ENCODE assay signal across 12 cellular contexts in genomic region chr14:64725360-64725815, GRCh38. TPM values are rescaled to one million over a fixed set of nuclear protein-coding genes. Genes with fewer than 3 reads are reported as not detected.
A peak's percentile ranks its signal among the peaks of the same experiment; 100 is the strongest.
DNase-seq lines count a peak whose midpoint lies in the region; ATAC-seq and TF ChIP-seq lines count a peak whose summit lies in the region.
"Had no signal": no experiment of that assay in that cellular context is flagged by ENCODE, and none has a peak within 500 bp of the region (broad histone marks: within the 10 kb centered on the region; RNA-seq: fewer than 3 reads in every experiment).

No MANE protein-coding gene starts in this region.

- peaks cover 30% of the 10 kb centered on the region for H3K79me2 ChIP-seq in trophoblast cell (ENCODE audit: control insufficient read depth, insufficient read depth, low read length, poor library complexity)

- no peak overlapping the region for H4K8ac ChIP-seq in trophoblast cell (ENCODE audit: low read depth, low read length)

- peak overlapping the region; percentile 57 for H3K18ac ChIP-seq in trophoblast cell (ENCODE audit: low read length)

- no peak overlapping the region for H2BK5ac ChIP-seq in trophoblast cell (ENCODE audit: low read depth, low read length, poor library complexity)

- H4K12ac ChIP-seq in trophoblast cell (ENCODE audit: low read depth, low read length), result no peak overlapping the region

- H3K9me3 Mint-ChIP-seq in Calu3 (ENCODE audit: low read depth, unreplicated experiment) (no peaks in the 10 kb centered on the region), endodermal cell (no peaks in the 10 kb centered on the region)

- H3K9me3 ChIP-seq in endodermal cell (ENCODE audit: control insufficient read depth, low read length) (no peaks in the 10 kb centered on the region), trophoblast cell (ENCODE audit: insufficient read depth, low read depth, low read length) (peaks cover 2% of the 10 kb centered on the region)
- H3K9me3 ChIP-seq: ovary had no signal

- TF ChIP-seq CTCF in Calu3 (IDR thresholded peaks at IDR 0.05; ENCODE audit: unreplicated experiment) (no peak), endodermal cell (conservative IDR thresholded peaks at IDR 0.05) (no peak)

- H3K79me1 ChIP-seq in trophoblast cell (ENCODE audit: low read length), result peaks cover 13% of the 10 kb centered on the region

- CTCF ChIA-PET in Calu3 (lab: Charles Lee), result interaction anchor here (0.9 to 1.3 kb wide), 5 partner anchors 9 to 37 kb away, joined by 3 to 4 read pairs (median 3); no protein-coding TSS in a partner anchor

- no peak overlapping the region for H2BK12ac ChIP-seq in trophoblast cell (ENCODE audit: low read length)

- H3K27me3 ChIP-seq in endodermal cell (ENCODE audit: control insufficient read depth, insufficient read depth, low read length, poor library complexity, severe bottlenecking), result no peaks in the 10 kb centered on the region
- H3K27me3 ChIP-seq in trophoblast cell (ENCODE audit: insufficient read depth, low read length), result no peaks in the 10 kb centered on the region
- H3K27me3 ChIP-seq: ovary had no signal

- H3K4me2 ChIP-seq in trophoblast cell (ENCODE audit: low read length), result no peak overlapping the region

- no peak overlapping the region for H3K14ac ChIP-seq in trophoblast cell (ENCODE audit: low read length)

- peaks cover 10% of the 10 kb centered on the region for H3K36me3 Mint-ChIP-seq in Calu3 (ENCODE audit: insufficient read depth, unreplicated experiment)
- H3K36me3 Mint-ChIP-seq in endodermal cell (ENCODE audit: low read depth), result peaks cover 14% of the 10 kb centered on the region

- H3K4me1 ChIP-seq in endodermal cell (ENCODE audit: control insufficient read depth, insufficient read depth, low read length) (peaks cover 31% of the 10 kb centered on the region), trophoblast cell (ENCODE audit: control insufficient read depth in 1 of 2, insufficient read depth in 2 of 2, low read length in 2 of 2) (peaks cover 39 to 53% of the 10 kb centered on the region in 2 experiments)

- H3K27ac Mint-ChIP-seq in Calu3 (ENCODE audit: unreplicated experiment), result peak overlapping the region; percentile 69
- H3K27ac Mint-ChIP-seq in endodermal cell, result no peak overlapping the region

- H3K23ac ChIP-seq in trophoblast cell (ENCODE audit: low read length), result no peak overlapping the region

- intact Hi-C loops in Calu3 (cut with micrococcal nuclease; ENCODE audit: unreplicated experiment), result loop anchor here (5.0 kb wide), 1 partner anchor 37 kb away; no protein-coding TSS in a partner anchor

- peaks cover 48% of the 10 kb centered on the region for H3K4me1 Mint-ChIP-seq in Calu3 (ENCODE audit: low read depth, unreplicated experiment)
- H3K4me1 Mint-ChIP-seq in endodermal cell, result peaks cover 49% of the 10 kb centered on the region

- H3K4ac ChIP-seq in trophoblast cell (ENCODE audit: low read depth, low read length), result peak overlapping the region; percentile 75

- no peak overlapping the region for H2AFZ ChIP-seq in trophoblast cell (ENCODE audit: insufficient read depth, low read length, poor library complexity)
- H2AFZ ChIP-seq: GM23248 had no signal

- no peaks in the 10 kb centered on the region for H3K27me3 Mint-ChIP-seq in Calu3 (ENCODE audit: unreplicated experiment)
- peaks cover 3% of the 10 kb centered on the region for H3K27me3 Mint-ChIP-seq in endodermal cell (ENCODE audit: insufficient read depth)

- H2BK120ac ChIP-seq in trophoblast cell (ENCODE audit: insufficient read depth, low read length, poor library complexity), result no peak overlapping the region

- no peak overlapping the region for H3K4me3 Mint-ChIP-seq in Calu3 (ENCODE audit: low read depth, unreplicated experiment)
- H3K4me3 Mint-ChIP-seq in endodermal cell, result no peak overlapping the region

- no peak overlapping the region for H4K91ac ChIP-seq in trophoblast cell (ENCODE audit: low read depth, low read length)

- no peak for ATAC-seq in GM21723 (IDR thresholded peaks at IDR 0.05; ENCODE audit: unreplicated experiment)

- 49 to 54% methylated on average over 2 of the region's 2 CpGs for WGBS in endodermal cell (ENCODE audit: insufficient coverage in 1 of 2, insufficient read length in 1 of 2), 2 experiments
- no CpG with 5 or more reads among the region's 2 CpGs for WGBS in trophoblast cell (ENCODE audit: extremely low coverage, insufficient coverage, insufficient read length)

- H3K27ac ChIP-seq in endodermal cell (ENCODE audit: low read depth, low read length) (no peak overlapping the region), trophoblast cell (ENCODE audit: low read depth, low read length) (peak overlapping the region; percentile 40)
- H3K27ac ChIP-seq: GM23248, ovary had no signal

- DNase-seq in Calu3 (no peak), NCI-H2227 (lab: John Stamatoyannopoulos, UW; ENCODE audit: unreplicated experiment) (peak; percentile 53), endodermal cell (no peak), trophoblast cell (no peak), NCI-H510A treated with DMSO at 0.1 percent for 48 hours (lab: John Stamatoyannopoulos, UW) (no peak), NCI-H187 treated with DMSO at 0.1 percent for 48 hours (lab: John Stamatoyannopoulos, UW) (no peak), DMS114 treated with DMSO at 0.1 percent for 48 hours (lab: John Stamatoyannopoulos, UW; ENCODE audit: unreplicated experiment) (no peak)
- DNase-seq: activated CD8-positive, alpha-beta memory T cell treated with anti-CD3 and anti-CD28 coated beads, Interleukin-2, amount 50 U/mL, for 48 hours; GM23248; hypothalamus had no signal

- no peak overlapping the region for H2AK5ac ChIP-seq in trophoblast cell (ENCODE audit: low read length)

- BruUV-seq in Calu3 (replicated peaks; lab: Mats Ljungman, UMichigan), result no TSS peak

- no peak overlapping the region for H3K9ac ChIP-seq in endodermal cell (ENCODE audit: extremely low read depth, low read length, poor library complexity, severe bottlenecking)
- no peak overlapping the region for H3K9ac ChIP-seq in trophoblast cell (ENCODE audit: low read length)
- H3K9ac ChIP-seq: GM23248 had no signal

- H3K4me3 ChIP-seq in endodermal cell (ENCODE audit: low read length) (peak overlapping the region; percentile 43), trophoblast cell (ENCODE audit: low read depth, low read length) (no peak overlapping the region)
- H3K4me3 ChIP-seq: GM23248, ovary had no signal

- peaks cover 17% of the 10 kb centered on the region for H3K36me3 ChIP-seq in endodermal cell (ENCODE audit: control insufficient read depth, insufficient read depth, low read length)
- H3K36me3 ChIP-seq in trophoblast cell (ENCODE audit: control insufficient read depth in 1 of 2, insufficient read depth in 2 of 2, low read length in 2 of 2), result peaks cover 33 to 40% of the 10 kb centered on the region in 2 experiments

RNA-seq across cellular contexts. Expression of gene PLEKHG3, which starts 21.2 kb away (rescaled TPM):
- total RNA-seq in Calu3 (2022) (39.0 and 53.6 TPM in 2 replicates), endodermal cell (10 to 100 TPM; 31.7 to 52.6 TPM)
- polyA plus RNA-seq in endodermal cell (2013, experiment 1 of 2), result 35.6 TPM
- 30.8 TPM for polyA plus RNA-seq in endodermal cell (2013, experiment 2 of 2)
- 54.5 and 57.2 TPM in 2 replicates for polyA plus RNA-seq in trophoblast cell (2013)
